9 cellular contexts compared by ENCODE assay signal in genomic region chr1:72186733-72187307, GRCh38.
DNase-seq lines count a peak whose midpoint lies in the region; ATAC-seq and TF ChIP-seq lines count a peak whose summit lies in the region.
"Had no signal": no experiment of that assay in that cellular context is flagged by ENCODE, and none has a peak within 500 bp of the region (broad histone marks: within the 10 kb centered on the region; RNA-seq: fewer than 3 reads in every experiment).

No MANE protein-coding gene starts in this region.

- TF ChIP-seq CTCF in neural progenitor cell (IDR thresholded peaks at IDR 0.05) = peak; percentile 58
- no peak for TF ChIP-seq CTCF in CD8-positive, alpha-beta T cell (IDR thresholded peaks at IDR 0.05)

- H2AFZ ChIP-seq in neural progenitor cell (replicated peaks) = no peak overlapping the region

- no peaks in the 10 kb centered on the region for H3K4me1 ChIP-seq in neural progenitor cell
- H3K4me1 ChIP-seq in CD8-positive, alpha-beta T cell (ENCODE audit: insufficient read depth, low read length) = no peaks in the 10 kb centered on the region
- H3K4me1 ChIP-seq: colonic mucosa had no signal

- no peak overlapping the region for H3K4me3 ChIP-seq in neural progenitor cell
- no peak overlapping the region for H3K4me3 ChIP-seq in CD8-positive, alpha-beta T cell (ENCODE audit: low read depth, low read length)
- H3K4me3 ChIP-seq: colonic mucosa had no signal

- H3K27me3 Mint-ChIP-seq in neural progenitor cell (ENCODE audit: insufficient read depth, low read depth) = no peaks in the 10 kb centered on the region
- no peaks in the 10 kb centered on the region for H3K27me3 Mint-ChIP-seq in CD8-positive, alpha-beta T cell (ENCODE audit: low read depth)

- CTCF ChIA-PET in CD8-positive, alpha-beta T cell (lab: Charles Lee) = no interaction called here

- H3K4me3 Mint-ChIP-seq in neural progenitor cell = no peak overlapping the region
- no peak overlapping the region for H3K4me3 Mint-ChIP-seq in CD8-positive, alpha-beta T cell

- H3K9ac ChIP-seq in neural progenitor cell = no peak overlapping the region

- H3K9me3 ChIP-seq in neural progenitor cell (ENCODE audit: low read depth) = no peaks in the 10 kb centered on the region
- H3K9me3 ChIP-seq in CD8-positive, alpha-beta T cell (ENCODE audit: low read length) = no peaks in the 10 kb centered on the region
- H3K9me3 ChIP-seq: colonic mucosa had no signal

- H3K4me1 Mint-ChIP-seq in neural progenitor cell = no peaks in the 10 kb centered on the region
- no peaks in the 10 kb centered on the region for H3K4me1 Mint-ChIP-seq in CD8-positive, alpha-beta T cell (ENCODE audit: low read depth)

- no peaks in the 10 kb centered on the region for H3K79me2 ChIP-seq in neural progenitor cell (ENCODE audit: low read depth)

- H3K27ac ChIP-seq in neural progenitor cell = no peak overlapping the region
- no peak overlapping the region for H3K27ac ChIP-seq in CD8-positive, alpha-beta T cell (ENCODE audit: low read depth, low read length)
- H3K27ac ChIP-seq: colonic mucosa had no signal

- DNase-seq in ELR (ENCODE audit: low read depth) = peak; percentile 58
- peak; percentile 9 for DNase-seq in NCI-H146 (lab: John Stamatoyannopoulos, UW)
- peak; percentile 53 for DNase-seq in dermis blood vessel endothelial cell
- no peak for DNase-seq in neural progenitor cell (ENCODE audit: low spot score)
- DNase-seq in CD8-positive, alpha-beta T cell = no peak
- no peak for DNase-seq in head of caudate nucleus
- no peak for DNase-seq in activated naive CD4-positive, alpha-beta T cell treated with anti-CD3 and anti-CD28 coated beads, Interleukin-2, amount 50 U/mL, for 16 hours
- DNase-seq: colonic mucosa had no signal

- intact Hi-C loops in CD8-positive, alpha-beta T cell (cut with DNase I, micrococcal nuclease) = no loop called here
- intact Hi-C loops in head of caudate nucleus (cut with DNase I) = no loop called here

- no peaks in the 10 kb centered on the region for H3K27me3 ChIP-seq in neural progenitor cell
- no peaks in the 10 kb centered on the region for H3K27me3 ChIP-seq in CD8-positive, alpha-beta T cell (ENCODE audit: insufficient read depth, low read length)
- H3K27me3 ChIP-seq: colonic mucosa had no signal

- no peak for ATAC-seq in HG03378 (IDR thresholded peaks at IDR 0.05; ENCODE audit: unreplicated experiment)
- no peak for ATAC-seq in CD8-positive, alpha-beta T cell

- H3K9me3 Mint-ChIP-seq in neural progenitor cell = no peaks in the 10 kb centered on the region
- H3K9me3 Mint-ChIP-seq in CD8-positive, alpha-beta T cell = no peaks in the 10 kb centered on the region

- H3K36me3 Mint-ChIP-seq in neural progenitor cell = no peaks in the 10 kb centered on the region
- no peaks in the 10 kb centered on the region for H3K36me3 Mint-ChIP-seq in CD8-positive, alpha-beta T cell

- H3K4me2 ChIP-seq in neural progenitor cell = no peak overlapping the region

- no peaks in the 10 kb centered on the region for H3F3A ChIP-seq in neural progenitor cell (ENCODE audit: low read depth)

- no peaks in the 10 kb centered on the region for H4K20me1 ChIP-seq in neural progenitor cell (ENCODE audit: low read depth)

- no peak overlapping the region for H3K27ac Mint-ChIP-seq in neural progenitor cell
- no peak overlapping the region for H3K27ac Mint-ChIP-seq in CD8-positive, alpha-beta T cell

- POLR2A ChIA-PET in CD8-positive, alpha-beta T cell (lab: Charles Lee) = no interaction called here

- H3K36me3 ChIP-seq in neural progenitor cell = no peaks in the 10 kb centered on the region
- no peaks in the 10 kb centered on the region for H3K36me3 ChIP-seq in CD8-positive, alpha-beta T cell (ENCODE audit: insufficient read depth, low read length)
- H3K36me3 ChIP-seq: colonic mucosa had no signal

Comparison
In these comparisons a context has a peak if more than half of its experiments do, and no peak if none do; other contexts are left out.
1. DNase-seq: peak in ELR (single experiment), NCI-H146 (single experiment) and dermis blood vessel endothelial cell (single experiment); none in neural progenitor cell (single experiment), CD8-positive, alpha-beta T cell (0 of 7), head of caudate nucleus (0 of 42) and activated naive CD4-positive, alpha-beta T cell treated with anti-CD3 and anti-CD28 coated beads, Interleukin-2, amount 50 U/mL, for 16 hours (single experiment).